In the genomic region with DNA sequence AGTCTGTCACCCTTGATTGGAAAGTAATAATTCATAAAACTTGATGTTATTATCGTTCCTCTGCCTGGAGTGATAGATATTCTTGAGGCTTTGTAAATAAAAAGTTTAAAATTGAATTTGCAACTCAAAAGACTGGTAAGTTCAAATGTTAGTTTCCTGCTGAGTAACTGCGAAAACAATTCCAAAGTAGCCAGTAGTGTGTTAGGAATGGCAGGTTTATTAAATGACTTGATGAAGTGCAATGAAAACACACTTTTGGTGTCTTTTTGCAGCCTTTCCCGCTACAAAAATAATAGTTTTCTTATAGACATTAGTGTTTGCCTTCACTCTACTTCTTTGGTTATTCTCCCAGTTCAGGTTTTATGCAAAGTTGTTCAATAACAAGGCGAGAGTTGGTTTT, we compare ENCODE assay signal across 1 cellular context.
TF ChIP-seq lines count a peak whose summit lies in the region.

No MANE protein-coding gene starts in this region.

TF ChIP-seq in SK-N-SH, 30 proteins besides CTCF, POLR2A, EP300 and RAD21 (continued from another document):
- TF ChIP-seq, protein P1, sequence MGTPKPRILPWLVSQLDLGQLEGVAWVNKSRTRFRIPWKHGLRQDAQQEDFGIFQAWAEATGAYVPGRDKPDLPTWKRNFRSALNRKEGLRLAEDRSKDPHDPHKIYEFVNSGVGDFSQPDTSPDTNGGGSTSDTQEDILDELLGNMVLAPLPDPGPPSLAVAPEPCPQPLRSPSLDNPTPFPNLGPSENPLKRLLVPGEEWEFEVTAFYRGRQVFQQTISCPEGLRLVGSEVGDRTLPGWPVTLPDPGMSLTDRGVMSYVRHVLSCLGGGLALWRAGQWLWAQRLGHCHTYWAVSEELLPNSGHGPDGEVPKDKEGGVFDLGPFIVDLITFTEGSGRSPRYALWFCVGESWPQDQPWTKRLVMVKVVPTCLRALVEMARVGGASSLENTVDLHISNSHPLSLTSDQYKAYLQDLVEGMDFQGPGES (IDR thresholded peaks at IDR 0.05; ENCODE audit: low read depth, low read length), result no peak
- no peak for TF ChIP-seq RFX5 (IDR thresholded peaks at IDR 0.05; ENCODE audit: low read length)
- TF ChIP-seq SMC3 (IDR thresholded peaks at IDR 0.05; ENCODE audit: low read depth, low read length), result no peak
- TF ChIP-seq, protein P2, sequence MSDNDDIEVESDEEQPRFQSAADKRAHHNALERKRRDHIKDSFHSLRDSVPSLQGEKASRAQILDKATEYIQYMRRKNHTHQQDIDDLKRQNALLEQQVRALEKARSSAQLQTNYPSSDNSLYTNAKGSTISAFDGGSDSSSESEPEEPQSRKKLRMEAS (IDR thresholded peaks at IDR 0.05; ENCODE audit: low read depth), result no peak
- no peak for TF ChIP-seq MXI1 (IDR thresholded peaks at IDR 0.05; ENCODE audit: low read depth, low read length)
- TF ChIP-seq NRF1 (IDR thresholded peaks at IDR 0.05; ENCODE audit: low read depth, low read length), result no peak
- no peak for TF ChIP-seq TEAD4 (IDR thresholded peaks at IDR 0.05; ENCODE audit: borderline replicate concordance, insufficient read depth)
- no peak for TF ChIP-seq EZH2phosphoT487 (IDR thresholded peaks at IDR 0.05; ENCODE audit: borderline replicate concordance, low read depth)
- TF ChIP-seq CHD2 (IDR thresholded peaks at IDR 0.05; ENCODE audit: low read length, partially characterized antibody), result no peak
- TF ChIP-seq JUND (IDR thresholded peaks at IDR 0.05), result no peak
